Comparison of ENCODE assay signal across 8 cellular contexts in genomic region chr13:22882254-22882653, GRCh38.
DNase-seq lines count a peak whose midpoint lies in the region; ATAC-seq, FAIRE-seq and TF ChIP-seq lines count a peak whose summit lies in the region.
"Not testable (repeated sequence)": the region's sequence is repeated elsewhere in the genome, so short reads cannot be mapped to it uniquely, and the experiment has no call there.

No MANE protein-coding gene starts in this region.

- 0 out of 2 replicates have a peak overlapping the region, but pooled peaks have one; percentile 70 for H3K4me2 ChIP-seq in DOHH2 (ENCODE audit: low read length)
- peak overlapping the region; percentile 55 for H3K4me2 ChIP-seq in GM23338
- H3K4me2 ChIP-seq in OCI-LY7 (ENCODE audit: low read length) = peak overlapping the region; percentile 42
- not testable (repeated sequence) for H3K4me2 ChIP-seq in GM12878 (ENCODE audit: control insufficient read depth, insufficient read depth); neural progenitor cell

- peaks cover 15% of the 10 kb centered on the region for H3K79me2 ChIP-seq in DOHH2 (ENCODE audit: control insufficient read depth, low read length)
- H3K79me2 ChIP-seq in GM23338 (replicated peaks; ENCODE audit: insufficient read depth); GM12878 (ENCODE audit: control insufficient read depth, insufficient read depth, low read length); neural progenitor cell (ENCODE audit: low read depth): not testable (repeated sequence)
- peaks cover 23% of the 10 kb centered on the region for H3K79me2 ChIP-seq in OCI-LY7 (ENCODE audit: insufficient read depth, low read depth, low read length)

- not testable (repeated sequence) for H3K9me3 ChIP-seq in DOHH2 (ENCODE audit: control insufficient read depth, insufficient read depth, low read length); HUES48 (ENCODE audit: control insufficient read depth, insufficient read depth, low read length); OCI-LY7 (ENCODE audit: low read length); GM12878 (replicated peaks; ENCODE audit: control insufficient read depth, insufficient read depth, low read length); iPS-18a (ENCODE audit: control insufficient read depth, low read depth, low read length); neural progenitor cell (ENCODE audit: low read depth)

- TF ChIP-seq RAD21 in GM12878 (IDR thresholded peaks at IDR 0.05; ENCODE audit: insufficient read depth, low read depth, low read length) = not testable (repeated sequence)

- peak overlapping the region; percentile 38 for H3K4me3 Mint-ChIP-seq in GM23338
- peak overlapping the region; percentile 57 for H3K4me3 Mint-ChIP-seq in neural progenitor cell

- not testable (repeated sequence) for H3K9ac ChIP-seq in HUES48 (ENCODE audit: low read depth, low read length); GM12878 (ENCODE audit: control insufficient read depth, insufficient read depth, low read length); iPS-18a (ENCODE audit: low read length); neural progenitor cell

- intact Hi-C loops in OCI-LY7 (cut with micrococcal nuclease; ENCODE audit: unreplicated experiment) = not testable (repeated sequence)
- intact Hi-C loops in GM12878 (cut with micrococcal nuclease; ENCODE audit: unreplicated experiment) = loop anchor here (5.0 kb wide), 1 partner anchor 60 kb away; no protein-coding TSS in a partner anchor

- not testable (repeated sequence) for FAIRE-seq in GM12878 (lab: Jason Lieb, UNC)

- H3K27ac ChIP-seq in DOHH2 (ENCODE audit: low read depth, low read length) (peak overlapping the region; percentile 16; the same call in 1 of the 2 replicates), GM23338 (ENCODE audit: low read depth) (peak overlapping the region; percentile 78), HUES48 (ENCODE audit: low read depth, low read length) (peak overlapping the region; percentile 92), OCI-LY7 (ENCODE audit: low read depth, low read length, poor library complexity, severe bottlenecking) (peak overlapping the region; percentile 97)
- not testable (repeated sequence) for H3K27ac ChIP-seq in GM12878 (ENCODE audit: control insufficient read depth, insufficient read depth); iPS-18a (ENCODE audit: low read length); neural progenitor cell

- WGBS in GM12878 (ENCODE audit: insufficient coverage, insufficient replicate concordance, low lambda C conversion rate, missing lambda C conversion rate) = 0% methylated on average over 3 of the region's 3 CpGs

- H3K4me1 ChIP-seq in DOHH2 (ENCODE audit: control insufficient read depth, low read length) = peaks cover 42% of the 10 kb centered on the region
- peaks cover 26% of the 10 kb centered on the region for H3K4me1 ChIP-seq in GM23338 (ENCODE audit: insufficient read depth)
- peaks cover 57% of the 10 kb centered on the region for H3K4me1 ChIP-seq in HUES48 (ENCODE audit: control insufficient read depth, insufficient read depth, low read length)
- peaks cover 48% of the 10 kb centered on the region for H3K4me1 ChIP-seq in OCI-LY7 (ENCODE audit: insufficient read depth, low read length, poor library complexity, severe bottlenecking)
- H3K4me1 ChIP-seq in GM12878 (ENCODE audit: control insufficient read depth, insufficient read depth, low read length) = not testable (repeated sequence)
- peaks cover 54% of the 10 kb centered on the region for H3K4me1 ChIP-seq in iPS-18a (ENCODE audit: control insufficient read depth, low read depth, low read length)
- H3K4me1 ChIP-seq in neural progenitor cell = peaks cover 18% of the 10 kb centered on the region

- H4K20me1 ChIP-seq in DOHH2 (ENCODE audit: control insufficient read depth, insufficient read depth, low read depth, low read length); GM23338 (replicated peaks; ENCODE audit: insufficient read depth); OCI-LY7 (ENCODE audit: insufficient read depth, low read length); GM12878 (ENCODE audit: control insufficient read depth, insufficient read depth); neural progenitor cell (ENCODE audit: low read depth): not testable (repeated sequence)

- not testable (repeated sequence) for H3K9me2 ChIP-seq in DOHH2 (replicated peaks; ENCODE audit: control insufficient read depth, low read length); GM23338 (ENCODE audit: insufficient read depth); OCI-LY7 (ENCODE audit: insufficient read depth, low read length)

- H3K36me3 Mint-ChIP-seq in GM23338 (ENCODE audit: low read depth) = peaks cover 18% of the 10 kb centered on the region; the same call in 2 of the 3 replicates
- not testable (repeated sequence) for H3K36me3 Mint-ChIP-seq in neural progenitor cell

- CTCF ChIA-PET in OCI-LY7 (lab: Charles Lee; ENCODE audit: unreplicated experiment) = not testable (repeated sequence)
- CTCF ChIA-PET in GM12878 (lab: Yijun Ruan, JAX) = interaction anchor here (1.5 kb wide), 1 partner anchor 9 kb away, joined by 5 read pairs; no protein-coding TSS in a partner anchor

- POLR2A ChIA-PET in OCI-LY7 (lab: Charles Lee) (interaction anchor here (0.6 to 1.8 kb wide), 11 partner anchors 9 to 1980 kb away, joined by 3 to 7 read pairs (median 4); no protein-coding TSS in a partner anchor), GM12878 (lab: Charles Lee) (interaction anchor here (0.6 kb wide), 2 partner anchors 14 to 34 kb away, joined by 3 to 4 read pairs; no protein-coding TSS in a partner anchor)

- peak; percentile 19 for ATAC-seq in GM23338
- peak; percentile 9; the same call in 2 of the 3 replicates for ATAC-seq in GM12878

- BruUV-seq in OCI-LY7 (replicated peaks; lab: Mats Ljungman, UMichigan); GM12878 (replicated peaks; lab: Mats Ljungman, UMichigan): not testable (repeated sequence)

- H3K27ac Mint-ChIP-seq in GM23338 = not testable (repeated sequence)
- H3K27ac Mint-ChIP-seq in neural progenitor cell = peak overlapping the region; percentile 95

- TF ChIP-seq POLR2A in GM12878 (IDR thresholded peaks at IDR 0.05; ENCODE audit: low read depth, low read length) = not testable (repeated sequence)

- not testable (repeated sequence) for H3K27me3 ChIP-seq in DOHH2 (ENCODE audit: control insufficient read depth, low read length); GM23338 (ENCODE audit: insufficient read depth); HUES48 (ENCODE audit: control insufficient read depth, insufficient read depth, low read length); GM12878 (replicated peaks in 1 of 2; ENCODE audit: control insufficient read depth in 2 of 2, insufficient read depth in 2 of 2, low read length in 1 of 2); iPS-18a (ENCODE audit: control insufficient read depth, insufficient read depth, low read length); neural progenitor cell

- RAD21 ChIA-PET in GM12878 (lab: Charles Lee; ENCODE audit: unreplicated experiment) = interaction anchor here (0.9 to 2.7 kb wide), 4 partner anchors 18 to 439 kb away, joined by 3 to 9 read pairs (median 4); no protein-coding TSS in a partner anchor

- DNase-seq in GM23338 (ENCODE audit: low spot score) = peak; percentile 45
- DNase-seq in NCI-H526 treated with DMSO at 0.1 percent for 48 hours (lab: John Stamatoyannopoulos, UW) = peak; percentile 66
- not testable (repeated sequence) for DNase-seq in OCI-LY7 (ENCODE audit: low spot score); GM12878 (ENCODE audit: low read depth, low spot score); neural progenitor cell (ENCODE audit: low spot score)

- in situ Hi-C loops in GM12878 (cut with MboI) = not testable (repeated sequence)

- not testable (repeated sequence) for H3K36me3 ChIP-seq in DOHH2 (ENCODE audit: control insufficient read depth, low read length); GM23338 (ENCODE audit: insufficient read depth); HUES48 (ENCODE audit: control insufficient read depth, insufficient read depth, low read length); OCI-LY7 (ENCODE audit: insufficient read depth, low read length); GM12878 (ENCODE audit: control insufficient read depth in 2 of 2, insufficient read depth in 2 of 2, low read length in 1 of 2); iPS-18a (ENCODE audit: control insufficient read depth, low read depth, low read length); neural progenitor cell

- SMC1A ChIA-PET in GM12878 (lab: Charles Lee; ENCODE audit: uncharacterized antibody, unreplicated experiment) = interaction anchor here (0.9 to 4.8 kb wide), 6 partner anchors 9 to 37 kb away, joined by 3 to 32 read pairs (median 6); no protein-coding TSS in a partner anchor

- H2AFZ ChIP-seq in GM23338; GM12878 (ENCODE audit: control insufficient read depth, low read depth, low read length); neural progenitor cell (replicated peaks): not testable (repeated sequence)
- peak overlapping the region; percentile 62 for H2AFZ ChIP-seq in OCI-LY7 (ENCODE audit: low read length)

- not testable (repeated sequence) for TF ChIP-seq EP300 in GM12878 (IDR thresholded peaks at IDR 0.05; ENCODE audit: borderline replicate concordance in 1 of 2, control insufficient read depth in 1 of 2, low read depth in 2 of 2, low read length in 2 of 2)

- H3K4me1 Mint-ChIP-seq in GM23338 (peaks cover 54% of the 10 kb centered on the region), neural progenitor cell (peaks cover 47% of the 10 kb centered on the region)

- TF ChIP-seq CTCF in DOHH2 (IDR thresholded peaks at IDR 0.05; ENCODE audit: low read depth, low read length, poor library complexity, severe bottlenecking); GM23338 (conservative IDR thresholded peaks at IDR 0.05; ENCODE audit: low read depth in 2 of 2); OCI-LY7 (conservative IDR thresholded peaks at IDR 0.05; ENCODE audit: low read length); GM12878 (IDR thresholded peaks at IDR 0.05 in 2 of 3, conservative IDR thresholded peaks at IDR 0.05 in 1 of 3; ENCODE audit: control insufficient read depth in 2 of 3, extremely low read depth in 1 of 3, insufficient read depth in 1 of 3, low read depth in 3 of 3, low read length in 3 of 3); neural progenitor cell (IDR thresholded peaks at IDR 0.05): not testable (repeated sequence)

- not testable (repeated sequence) for H3F3A ChIP-seq in DOHH2 (ENCODE audit: control insufficient read depth, insufficient read depth); GM23338 (replicated peaks; ENCODE audit: low read depth); neural progenitor cell (ENCODE audit: low read depth)

- H3K9me3 Mint-ChIP-seq in GM23338 (peaks cover 14% of the 10 kb centered on the region), neural progenitor cell (peaks cover 17% of the 10 kb centered on the region)

- H3K4me3 ChIP-seq in DOHH2 (ENCODE audit: low read length); OCI-LY7 (ENCODE audit: low read depth, low read length, poor library complexity, severe bottlenecking); GM12878; neural progenitor cell: not testable (repeated sequence)
- H3K4me3 ChIP-seq in GM23338 = peak overlapping the region; percentile 35
- peak overlapping the region; percentile 50 for H3K4me3 ChIP-seq in HUES48 (ENCODE audit: low read depth, low read length)
- H3K4me3 ChIP-seq in iPS-18a (ENCODE audit: low read length) = peak overlapping the region; percentile 26

- not testable (repeated sequence) for H3K27me3 Mint-ChIP-seq in GM23338 (ENCODE audit: insufficient read depth, low read depth, poor library complexity); neural progenitor cell (ENCODE audit: insufficient read depth, low read depth)
